Comparison of ENCODE assay signal across 18 cellular contexts in the genomic region with DNA sequence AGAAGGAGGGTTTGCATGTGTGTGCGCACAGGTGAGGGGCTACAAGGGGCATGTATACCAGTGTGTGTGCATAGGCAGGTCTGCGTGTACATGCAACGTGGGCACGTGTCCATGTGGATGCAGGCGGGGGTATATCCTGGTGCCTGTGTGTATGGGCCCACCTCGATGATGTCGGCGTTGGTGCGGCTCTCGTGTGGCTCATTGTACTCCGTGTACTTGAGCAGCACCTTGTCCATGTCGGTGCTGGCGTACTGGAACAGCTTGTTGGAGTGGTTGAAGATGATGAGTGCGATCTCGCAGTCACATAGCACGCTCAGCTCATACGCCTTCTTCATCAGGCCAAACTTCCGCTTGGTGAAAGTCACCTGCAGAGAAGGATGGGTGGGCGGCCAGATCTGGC. TPM values are rescaled to one million over a fixed set of nuclear protein-coding genes. Genes with fewer than 3 reads are reported as not detected.
DNase-seq lines count a peak whose midpoint lies in the region; ATAC-seq and TF ChIP-seq lines count a peak whose summit lies in the region.
"Had no signal": no experiment of that assay in that cellular context is flagged by ENCODE, and none has a peak within 500 bp of the region (broad histone marks: within the 10 kb centered on the region; RNA-seq: fewer than 3 reads in every experiment).

No MANE protein-coding gene starts in this region.

- H3K9me3 ChIP-seq in MM.1S (replicated peaks; ENCODE audit: insufficient read depth, low read length) (no peaks in the 10 kb centered on the region), gastrocnemius medialis (no peaks in the 10 kb centered on the region), hepatocyte (ENCODE audit: low read depth) (no peaks in the 10 kb centered on the region)

- H3K27ac ChIP-seq in MM.1S (ENCODE audit: low read length) (peak overlapping the region; percentile 60), dorsolateral prefrontal cortex (peak overlapping the region in 50 of 59 donors; percentile 14 to 100 (median 92)), gastrocnemius medialis (peak overlapping the region; percentile 96 to 99 (median 98)), hepatocyte (no peak overlapping the region)

- no peaks in the 10 kb centered on the region for H3K27me3 ChIP-seq in MM.1S (replicated peaks; ENCODE audit: insufficient read depth, low read length)
- no peaks in the 10 kb centered on the region for H3K27me3 ChIP-seq in dorsolateral prefrontal cortex
- no peaks in the 10 kb centered on the region for H3K27me3 ChIP-seq in gastrocnemius medialis
- H3K27me3 ChIP-seq in hepatocyte = no peaks in the 10 kb centered on the region

- ATAC-seq in activated CD8-positive, alpha-beta T cell treated with anti-CD3 and anti-CD28 coated beads for 36 hours = no peak
- no peak for ATAC-seq in activated CD8-positive, alpha-beta T cell treated with anti-CD3 and anti-CD28 coated beads, Interleukin-2, amount 10 ng/mL, durations not matched to agents 7 days and 5 days
- no peak for ATAC-seq in gastrocnemius medialis
- ATAC-seq: left colon had no signal

- peaks cover 9% of the 10 kb centered on the region; the same call in 1 of the 2 replicates for H4K20me1 ChIP-seq in MM.1S (ENCODE audit: insufficient read depth, low read length)
- peaks cover 56% of the 10 kb centered on the region for H4K20me1 ChIP-seq in hepatocyte (ENCODE audit: insufficient read depth, poor library complexity, severe bottlenecking)

- no peak overlapping the region for H3K4me3 Mint-ChIP-seq in activated CD8-positive, alpha-beta T cell treated with anti-CD3 and anti-CD28 coated beads for 36 hours
- no peak overlapping the region for H3K4me3 Mint-ChIP-seq in activated CD8-positive, alpha-beta T cell treated with anti-CD3 and anti-CD28 coated beads, Interleukin-2, amount 10 ng/mL, durations not matched to agents 7 days and 5 days
- H3K4me3 Mint-ChIP-seq: neural crest cell had no signal

- peaks cover 18% of the 10 kb centered on the region for H3F3A ChIP-seq in MM.1S (ENCODE audit: insufficient read depth, low read length)

- H2AFZ ChIP-seq in MM.1S (ENCODE audit: low read length) (no peak overlapping the region), hepatocyte (no peak overlapping the region)

- no peak for DNase-seq in activated CD8-positive, alpha-beta T cell treated with anti-CD3 and anti-CD28 coated beads for 36 hours
- DNase-seq in activated CD8-positive, alpha-beta T cell treated with anti-CD3 and anti-CD28 coated beads, Interleukin-2, amount 10 ng/mL, durations not matched to agents 7 days and 5 days = no peak
- DNase-seq in MM.1S = no peak
- peak in 1 of 10 donors; percentile 48 for DNase-seq in dorsolateral prefrontal cortex
- DNase-seq in gastrocnemius medialis = no peak
- DNase-seq in NCI-H2227 (lab: John Stamatoyannopoulos, UW; ENCODE audit: unreplicated experiment) = no peak
- no peak for DNase-seq in hepatocyte (ENCODE audit: low spot score)
- DNase-seq in NK-92 (lab: John Stamatoyannopoulos, UW; ENCODE audit: unreplicated experiment) = no peak
- DNase-seq: activated effector memory CD4-positive, alpha-beta T cell treated with Interleukin-2 at 50 U/mL for 16 hours; DND-41; left colon; NCI-H1092; NCI-H524 treated with DMSO at 0.1 percent for 48 hours; OCI-M1; SHP77; stimulated activated CD4-positive, alpha-beta T cell treated with anti-CD3 and anti-CD28 coated beads, Interleukin-4, amount 100 ng/mL, for 1 hour had no signal

- H3K9me3 Mint-ChIP-seq in activated CD8-positive, alpha-beta T cell treated with anti-CD3 and anti-CD28 coated beads for 36 hours = no peaks in the 10 kb centered on the region
- no peaks in the 10 kb centered on the region for H3K9me3 Mint-ChIP-seq in activated CD8-positive, alpha-beta T cell treated with anti-CD3 and anti-CD28 coated beads, Interleukin-2, amount 10 ng/mL, durations not matched to agents 7 days and 5 days (ENCODE audit: insufficient read depth)
- H3K9me3 Mint-ChIP-seq: neural crest cell had no signal

- peak overlapping the region; percentile 79 for H3K27ac Mint-ChIP-seq in activated CD8-positive, alpha-beta T cell treated with anti-CD3 and anti-CD28 coated beads for 36 hours
- no peak overlapping the region for H3K27ac Mint-ChIP-seq in activated CD8-positive, alpha-beta T cell treated with anti-CD3 and anti-CD28 coated beads, Interleukin-2, amount 10 ng/mL, durations not matched to agents 7 days and 5 days

- intact Hi-C loops in activated CD8-positive, alpha-beta T cell treated with anti-CD3 and anti-CD28 coated beads for 36 hours (cut with micrococcal nuclease) = no loop called here
- intact Hi-C loops in dorsolateral prefrontal cortex (cut with DNase I) (no loop called here), gastrocnemius medialis (cut with DNase I; ENCODE audit: low total_unique reads) (no loop called here)

- peaks cover 51% of the 10 kb centered on the region for H3K36me3 ChIP-seq in MM.1S (replicated peaks; ENCODE audit: insufficient read depth, low read length)
- H3K36me3 ChIP-seq in gastrocnemius medialis = peaks cover 2 to 59% of the 10 kb centered on the region in 2 donors
- no peaks in the 10 kb centered on the region for H3K36me3 ChIP-seq in hepatocyte (replicated peaks; ENCODE audit: insufficient read depth, low read depth)

- H3K9me2 ChIP-seq in MM.1S (replicated peaks; ENCODE audit: insufficient read depth, low read length) (no peaks in the 10 kb centered on the region), hepatocyte (replicated peaks; ENCODE audit: insufficient read depth) (no peaks in the 10 kb centered on the region)

- POLR2A ChIA-PET in activated CD8-positive, alpha-beta T cell treated with anti-CD3 and anti-CD28 coated beads for 36 hours (lab: Charles Lee) = interaction anchor here (1.0 to 15.0 kb wide), 2 partner anchors 18 to 42 kb away, joined by 3 to 245 read pairs; partner anchors contain the start of gene MEF2D
- POLR2A ChIA-PET in activated CD8-positive, alpha-beta T cell treated with anti-CD3 and anti-CD28 coated beads, Interleukin-2, amount 10 ng/mL, durations not matched to agents 7 days and 5 days (lab: Charles Lee) = interaction anchor here (12.8 kb wide), 1 partner anchor 17 kb away, joined by 143 read pairs; the partner anchor contains the start of gene MEF2D

- peaks cover 56% of the 10 kb centered on the region for H3K4me1 Mint-ChIP-seq in activated CD8-positive, alpha-beta T cell treated with anti-CD3 and anti-CD28 coated beads for 36 hours (ENCODE audit: low read depth)
- peaks cover 62% of the 10 kb centered on the region for H3K4me1 Mint-ChIP-seq in activated CD8-positive, alpha-beta T cell treated with anti-CD3 and anti-CD28 coated beads, Interleukin-2, amount 10 ng/mL, durations not matched to agents 7 days and 5 days (ENCODE audit: low read depth)

- TF ChIP-seq POLR2A in gastrocnemius medialis (IDR thresholded peaks at IDR 0.05) = no peak

- no peak overlapping the region for H3K9ac ChIP-seq in MM.1S (ENCODE audit: low read length)

- 97% methylated on average over 19 of the region's 19 CpGs for WGBS in hepatocyte (ENCODE audit: low lambda C conversion rate, missing lambda C conversion rate)

- H3K4me2 ChIP-seq in MM.1S (ENCODE audit: low read depth, low read length) (peak overlapping the region; percentile 8; the same call in 1 of the 2 replicates), hepatocyte (no peak overlapping the region)
- H3K4me2 ChIP-seq: smooth muscle cell had no signal

- peaks cover 47% of the 10 kb centered on the region for H3K36me3 Mint-ChIP-seq in activated CD8-positive, alpha-beta T cell treated with anti-CD3 and anti-CD28 coated beads for 36 hours (ENCODE audit: low read depth)
- H3K36me3 Mint-ChIP-seq in activated CD8-positive, alpha-beta T cell treated with anti-CD3 and anti-CD28 coated beads, Interleukin-2, amount 10 ng/mL, durations not matched to agents 7 days and 5 days (ENCODE audit: low read depth) = peaks cover 63% of the 10 kb centered on the region

- CTCF ChIA-PET in activated CD8-positive, alpha-beta T cell treated with anti-CD3 and anti-CD28 coated beads for 36 hours (lab: Charles Lee) = interaction anchor here (1.1 to 14.3 kb wide), 7 partner anchors 13 to 127 kb away, joined by 3 to 220 read pairs (median 35); partner anchors contain the start of genes MEF2D and TTC24
- CTCF ChIA-PET in activated CD8-positive, alpha-beta T cell treated with anti-CD3 and anti-CD28 coated beads, Interleukin-2, amount 10 ng/mL, durations not matched to agents 7 days and 5 days (lab: Charles Lee) = interaction anchor here (1.1 to 8.1 kb wide), 6 partner anchors 18 to 126 kb away, joined by 3 to 207 read pairs (median 14); partner anchors contain the start of genes IQGAP3 and MEF2D

- no peaks in the 10 kb centered on the region for H3K27me3 Mint-ChIP-seq in activated CD8-positive, alpha-beta T cell treated with anti-CD3 and anti-CD28 coated beads for 36 hours
- no peaks in the 10 kb centered on the region for H3K27me3 Mint-ChIP-seq in activated CD8-positive, alpha-beta T cell treated with anti-CD3 and anti-CD28 coated beads, Interleukin-2, amount 10 ng/mL, durations not matched to agents 7 days and 5 days (ENCODE audit: low read depth)

- TF ChIP-seq CTCF in activated CD8-positive, alpha-beta T cell treated with anti-CD3 and anti-CD28 coated beads for 36 hours (IDR thresholded peaks at IDR 0.05) = no peak
- no peak for TF ChIP-seq CTCF in MM.1S (IDR thresholded peaks at IDR 0.05; ENCODE audit: low read length)
- TF ChIP-seq CTCF in dorsolateral prefrontal cortex (IDR thresholded peaks at IDR 0.05 in 54 of 56, conservative IDR thresholded peaks at IDR 0.05 in 2 of 56; ENCODE audit: low read depth in 1 of 56, partially characterized antibody in 56 of 56) = no peak
- TF ChIP-seq CTCF in gastrocnemius medialis (IDR thresholded peaks at IDR 0.05 in 4 of 5, conservative IDR thresholded peaks at IDR 0.05 in 1 of 5) = no peak
- TF ChIP-seq CTCF in hepatocyte (IDR thresholded peaks at IDR 0.05; ENCODE audit: poor library complexity) = no peak

- peaks cover 98% of the 10 kb centered on the region for H3K79me2 ChIP-seq in MM.1S (ENCODE audit: low read length)
- H3K79me2 ChIP-seq in hepatocyte = peaks cover 40% of the 10 kb centered on the region

- H3K4me1 ChIP-seq in MM.1S (ENCODE audit: low read length) (peaks cover 55% of the 10 kb centered on the region), gastrocnemius medialis (peaks cover 95 to 100% of the 10 kb centered on the region in 2 donors), hepatocyte (ENCODE audit: insufficient read depth) (no peaks in the 10 kb centered on the region)

- in situ Hi-C loops in gastrocnemius medialis (cut with MboI; ENCODE audit: low sequenced_read_pairs in 4 of 4) = loop anchor here in 1 of 4 donors (25.0 kb wide), 1 partner anchor 370 kb away; the partner anchor contains the start of gene LMNA

- H3K4me3 ChIP-seq in MM.1S (ENCODE audit: low read length) = no peak overlapping the region
- H3K4me3 ChIP-seq in dorsolateral prefrontal cortex = no peak overlapping the region
- H3K4me3 ChIP-seq in gastrocnemius medialis = no peak overlapping the region
- H3K4me3 ChIP-seq in hepatocyte = no peak overlapping the region
- H3K4me3 ChIP-seq: smooth muscle cell had no signal

RNA-seq across cellular contexts. Expression of gene MEF2D, which starts 18.3 kb away (rescaled TPM):
- 10 to 100 TPM; 35.3 to 35.8 TPM for total RNA-seq in activated CD8-positive, alpha-beta T cell treated with anti-CD3 and anti-CD28 coated beads for 36 hours
- total RNA-seq in activated CD8-positive, alpha-beta T cell treated with anti-CD3 and anti-CD28 coated beads, Interleukin-2, amount 10 ng/mL, durations not matched to agents 7 days and 5 days = 10 to 100 TPM; 34.8 to 40.1 TPM
- 100 to 1,000 TPM in 40 of 120 experiments, 10 to 100 TPM in 80; 63.8 to 123 (median 93.8) TPM for total RNA-seq in dorsolateral prefrontal cortex
- total RNA-seq in gastrocnemius medialis = 100 to 1,000 TPM; 129 to 260 (median 168) TPM
- total RNA-seq in hepatocyte = 9.6 and 20.1 TPM in 2 replicates
- 25.1 and 30.8 TPM in 2 replicates for polyA plus RNA-seq in hepatocyte
